ENCODE assay signal across 16 cellular contexts in genomic region chr2:217289153-217289908, GRCh38.
DNase-seq lines count a peak whose midpoint lies in the region; ATAC-seq, FAIRE-seq and TF ChIP-seq lines count a peak whose summit lies in the region.
"Had no signal": no experiment of that assay in that cellular context is flagged by ENCODE, and none has a peak within 500 bp of the region (broad histone marks: within the 10 kb centered on the region; RNA-seq: fewer than 3 reads in every experiment).

No MANE protein-coding gene starts in this region.

- TF ChIP-seq CTCF in glutamatergic neuron (IDR thresholded peaks at IDR 0.05; ENCODE audit: partially characterized antibody, unreplicated experiment) (no peak), pancreas (IDR thresholded peaks at IDR 0.05) (no peak), RWPE1 (conservative IDR thresholded peaks at IDR 0.05; ENCODE audit: low read depth) (no peak)

- H3K9ac ChIP-seq in HUES64 (ENCODE audit: low read depth, low read length): 0 out of 2 replicates have a peak overlapping the region, but pooled peaks have one; percentile 21

- peak overlapping the region; percentile 50 for H3K27ac Mint-ChIP-seq in glutamatergic neuron (ENCODE audit: unreplicated experiment)
- H3K27ac Mint-ChIP-seq: activated naive CD8-positive, alpha-beta T cell treated with anti-CD3 and anti-CD28 coated beads, Interleukin-2, amount 10 ng/mL, durations not matched to agents 7 days and 5 days; stimulated activated naive CD8-positive, alpha-beta T cell treated with anti-CD3 and anti-CD28 coated beads, Interleukin-15, Interleukin-2, amounts not matched to agents 100 ng/mL and 50 ng/mL, for 24 hours had no signal

- H3K36me3 Mint-ChIP-seq in glutamatergic neuron (ENCODE audit: unreplicated experiment): peaks cover 10% of the 10 kb centered on the region

- H3K4me1 Mint-ChIP-seq in glutamatergic neuron (ENCODE audit: low read depth, unreplicated experiment): peaks cover 8% of the 10 kb centered on the region
- H3K4me1 Mint-ChIP-seq: activated naive CD8-positive, alpha-beta T cell treated with anti-CD3 and anti-CD28 coated beads, Interleukin-2, amount 10 ng/mL, durations not matched to agents 7 days and 5 days had no signal

- no peaks in the 10 kb centered on the region for H3K27me3 ChIP-seq in HUES64 (ENCODE audit: insufficient read depth, low read length)
- H3K27me3 ChIP-seq in pancreas: no peaks in the 10 kb centered on the region
- H3K27me3 ChIP-seq: foreskin keratinocyte, Peyer's patch had no signal

- intact Hi-C loops in pancreas (cut with DNase I): no loop called here

- H3K27me3 Mint-ChIP-seq in glutamatergic neuron (ENCODE audit: unreplicated experiment): peaks cover 6% of the 10 kb centered on the region
- H3K27me3 Mint-ChIP-seq: activated naive CD8-positive, alpha-beta T cell treated with anti-CD3 and anti-CD28 coated beads, Interleukin-2, amount 10 ng/mL, durations not matched to agents 7 days and 5 days; stimulated activated naive CD8-positive, alpha-beta T cell treated with anti-CD3 and anti-CD28 coated beads, Interleukin-15, Interleukin-2, amounts not matched to agents 100 ng/mL and 50 ng/mL, for 24 hours had no signal

- POLR2A ChIA-PET in RWPE1 (lab: Yijun Ruan, JAX; ENCODE audit: low non-redundant PET): interaction anchor here (0.5 kb wide), 1 partner anchor 369 kb away, joined by 3 read pairs; no protein-coding TSS in a partner anchor

- DNase-seq in NCI-H748 (lab: John Stamatoyannopoulos, UW; ENCODE audit: unreplicated experiment) (peak; percentile 93), glutamatergic neuron (peak; percentile 56), pancreas (no peak), urothelium cell line (ENCODE audit: low spot score) (no peak), RWPE1 (ENCODE audit: low spot score) (no peak), germinal center (ENCODE audit: low spot score) (no peak), pons (ENCODE audit: low spot score) (no peak)
- DNase-seq: activated naive CD8-positive, alpha-beta T cell treated with anti-CD3 and anti-CD28 coated beads, Interleukin-2, amount 10 ng/mL, durations not matched to agents 7 days and 5 days; NCI-H1048; Peyer's patch; stimulated activated CD4-positive, alpha-beta T cell treated with anti-CD3 and anti-CD28 coated beads, Interleukin-4, amount 100 ng/mL, for 4 hours had no signal

- WGBS in HUES64: 76% methylated on average over 2 of the region's 2 CpGs
- WGBS in pancreas, 2 donors: 44 to 65% methylated on average over 2 of the region's 2 CpGs

- ATAC-seq in pancreas: peak in 3 of 4 donors; percentile 19 to 46 (median 29)

- H3K36me3 ChIP-seq in HUES64 (ENCODE audit: insufficient read depth, low read length) (peaks cover 4% of the 10 kb centered on the region; the same call in 1 of the 2 replicates), pancreas (no peaks in the 10 kb centered on the region)
- H3K36me3 ChIP-seq: Peyer's patch had no signal

- peaks cover 20% of the 10 kb centered on the region; the same call in 1 of the 2 replicates for H3K4me1 ChIP-seq in HUES64 (ENCODE audit: insufficient read depth, low read length)
- H3K4me1 ChIP-seq in pancreas: peaks cover 0 to 9% (median 7%) of the 10 kb centered on the region in 3 donors
- H3K4me1 ChIP-seq: Peyer's patch had no signal

- CTCF ChIA-PET in RWPE1 (lab: Yijun Ruan, JAX): interaction anchor here (0.6 kb wide), 1 partner anchor 146 kb away, joined by 4 read pairs; no protein-coding TSS in a partner anchor

- H3K9me3 Mint-ChIP-seq in glutamatergic neuron (ENCODE audit: unreplicated experiment): no peaks in the 10 kb centered on the region
- H3K9me3 Mint-ChIP-seq: stimulated activated naive CD8-positive, alpha-beta T cell treated with anti-CD3 and anti-CD28 coated beads, Interleukin-15, Interleukin-2, amounts not matched to agents 100 ng/mL and 50 ng/mL, for 24 hours had no signal

- H3K9me3 ChIP-seq in HUES64 (ENCODE audit: insufficient read depth, low read depth, low read length) (peaks cover 19% of the 10 kb centered on the region), pancreas (no peaks in the 10 kb centered on the region)
- H3K9me3 ChIP-seq: Peyer's patch had no signal

- H3K4me3 ChIP-seq in HUES64 (ENCODE audit: low read length): no peak overlapping the region
- no peak overlapping the region for H3K4me3 ChIP-seq in pancreas
- H3K4me3 ChIP-seq: coronary artery, lung, Peyer's patch had no signal

- no peak overlapping the region for H3K4me3 Mint-ChIP-seq in glutamatergic neuron (ENCODE audit: unreplicated experiment)
- H3K4me3 Mint-ChIP-seq: activated naive CD8-positive, alpha-beta T cell treated with anti-CD3 and anti-CD28 coated beads, Interleukin-2, amount 10 ng/mL, durations not matched to agents 7 days and 5 days; stimulated activated naive CD8-positive, alpha-beta T cell treated with anti-CD3 and anti-CD28 coated beads, Interleukin-15, Interleukin-2, amounts not matched to agents 100 ng/mL and 50 ng/mL, for 24 hours had no signal

- FAIRE-seq in pancreas (lab: Jason Lieb, UNC): no peak
- no peak for FAIRE-seq in urothelium cell line (lab: Jason Lieb, UNC)

- H3K27ac ChIP-seq in HUES64 (ENCODE audit: low read depth, low read length): peak overlapping the region; percentile 42; the same call in 1 of the 2 replicates
- H3K27ac ChIP-seq in pancreas: no peak overlapping the region
- H3K27ac ChIP-seq in RWPE1: no peak overlapping the region
- H3K27ac ChIP-seq: coronary artery, foreskin keratinocyte, Peyer's patch had no signal

Comparison
In these comparisons a context has a peak if more than half of its experiments do, and no peak if none do; other contexts are left out.
1. DNase-seq: peak in NCI-H748 (single experiment) and glutamatergic neuron (single experiment); none in pancreas (0 of 6), urothelium cell line (single experiment), RWPE1 (single experiment), germinal center (single experiment) and pons (single experiment).